In genomic region chr5:154858972-154859950, GRCh38 we compare ENCODE assay signal across 8 cellular contexts. TPM values are rescaled to one million over a fixed set of nuclear protein-coding genes. Genes with fewer than 3 reads are reported as not detected.
DNase-seq lines count a peak whose midpoint lies in the region; ATAC-seq and TF ChIP-seq lines count a peak whose summit lies in the region.

No MANE protein-coding gene starts in this region.

- H3K36me3 Mint-ChIP-seq in activated T-cell treated with anti-CD3 and anti-CD28 coated beads, Interleukin-2, amount 50 U/mL, for 72 hours (ENCODE audit: insufficient read depth in 2 of 2), result peaks cover 5 to 16% of the 10 kb centered on the region in 2 donors

- peak overlapping the region; percentile 97 for H3K27ac Mint-ChIP-seq in activated T-cell treated with anti-CD3 and anti-CD28 coated beads, Interleukin-2, amount 50 U/mL, for 72 hours

- no peak for TF ChIP-seq CTCF in GM12864 (IDR thresholded peaks at IDR 0.05; ENCODE audit: low read depth, low read length, missing control alignments)

- WGBS in right cardiac atrium, result 2% methylated on average over 26 of the region's 26 CpGs

- H3K36me3 ChIP-seq in skeletal muscle tissue (ENCODE audit: control insufficient read depth in 3 of 3, insufficient read depth in 3 of 3, low read length in 3 of 3), result peaks cover 0 to 2% (median under 1%) of the 10 kb centered on the region in 3 donors

- H3K27me3 ChIP-seq in right cardiac atrium (ENCODE audit: control insufficient read depth, insufficient read depth) (no peaks in the 10 kb centered on the region), skeletal muscle tissue (ENCODE audit: control insufficient read depth in 3 of 3, insufficient read depth in 3 of 3, low read length in 3 of 3) (no peaks in the 10 kb centered on the region)

- peaks cover 4% of the 10 kb centered on the region for H3K4me1 ChIP-seq in right cardiac atrium (ENCODE audit: control insufficient read depth, insufficient read depth, low read length)
- peaks cover 31 to 40% (median 32%) of the 10 kb centered on the region in 3 donors for H3K4me1 ChIP-seq in skeletal muscle tissue (ENCODE audit: control insufficient read depth in 3 of 3, insufficient read depth in 3 of 3, low read length in 3 of 3)

- no peak for DNase-seq in GM12864 (ENCODE audit: low read depth)
- DNase-seq in KBM-7, result peak; percentile 87
- DNase-seq in activated T-cell treated with anti-CD3 and anti-CD28 coated beads, Interleukin-2, amount 50 U/mL, for 72 hours, result no peak
- DNase-seq in right cardiac atrium, result no peak
- DNase-seq in nucleus accumbens (lab: John Stamatoyannopoulos, UW), result no peak

- intact Hi-C loops in right cardiac atrium (cut with DNase I), result loop anchor here in 1 of 4 donors (5.0 kb wide), 1 partner anchor 102 kb away; the partner anchor contains the start of gene LARP1

- H3K4me3 ChIP-seq in GM12864 (ENCODE audit: low read depth, low read length) (peak overlapping the region; percentile 89), right cardiac atrium (ENCODE audit: low read length) (peak overlapping the region; percentile 88), skeletal muscle tissue (ENCODE audit: low read length in 3 of 3) (peak overlapping the region; percentile 80 to 95 (median 84))

- H3K9me3 Mint-ChIP-seq in activated T-cell treated with anti-CD3 and anti-CD28 coated beads, Interleukin-2, amount 50 U/mL, for 72 hours, result no peaks in the 10 kb centered on the region

- H3K27ac ChIP-seq in right cardiac atrium (ENCODE audit: low read length) (peak overlapping the region; percentile 90), skeletal muscle tissue (ENCODE audit: low read depth, low read length) (peak overlapping the region; percentile 96)

- peak overlapping the region; percentile 87 to 96 (median 95) for H3K9ac ChIP-seq in skeletal muscle tissue (ENCODE audit: low read depth in 1 of 3, low read length in 3 of 3)

- H3K4me3 Mint-ChIP-seq in activated T-cell treated with anti-CD3 and anti-CD28 coated beads, Interleukin-2, amount 50 U/mL, for 72 hours, result peak overlapping the region; percentile 94 to 96

- ATAC-seq in activated T-cell treated with anti-CD3 and anti-CD28 coated beads, Interleukin-2, amount 50 U/mL, for 72 hours (replicated peaks in 1 of 2), result no peak
- ATAC-seq in right cardiac atrium (no peak), HG02798 (IDR thresholded peaks at IDR 0.05; ENCODE audit: poor library complexity, unreplicated experiment) (no peak), HG03442 (IDR thresholded peaks at IDR 0.05; ENCODE audit: unreplicated experiment) (no peak)

- peaks cover 43% of the 10 kb centered on the region for H3K4me1 Mint-ChIP-seq in activated T-cell treated with anti-CD3 and anti-CD28 coated beads, Interleukin-2, amount 50 U/mL, for 72 hours (ENCODE audit: low read depth)

- H3K9me3 ChIP-seq in right cardiac atrium (ENCODE audit: control insufficient read depth, low read length) (no peaks in the 10 kb centered on the region), skeletal muscle tissue (ENCODE audit: control insufficient read depth in 3 of 3, low read length in 3 of 3) (no peaks in the 10 kb centered on the region)

- in situ Hi-C loops in KBM-7 (cut with MboI; ENCODE audit: low pct_unique_long_range_greater_than_20kb, low sequenced_read_pairs), result no loop called here

- no peaks in the 10 kb centered on the region for H3K27me3 Mint-ChIP-seq in activated T-cell treated with anti-CD3 and anti-CD28 coated beads, Interleukin-2, amount 50 U/mL, for 72 hours (ENCODE audit: low read depth)

RNA-seq across cellular contexts. Expression of gene CNOT8, which starts 0.8 kb away (rescaled TPM):
- 10 to 100 TPM; 59.3 to 63.8 TPM for total RNA-seq in activated T-cell treated with anti-CD3 and anti-CD28 coated beads, Interleukin-2, amount 50 U/mL, for 72 hours
- total RNA-seq in right cardiac atrium (10 to 100 TPM; 22.7 to 28.9 (median 27.3) TPM), skeletal muscle tissue (42.3 TPM)
- 19.6 TPM for polyA plus RNA-seq in right cardiac atrium

RNA-seq across cellular contexts. Expression of gene FAXDC2, which starts 8.9 kb away (rescaled TPM):
- total RNA-seq in activated T-cell treated with anti-CD3 and anti-CD28 coated beads, Interleukin-2, amount 50 U/mL, for 72 hours, result under 1 TPM in 1 of 2 donors, not detected in 1; 0.43 TPM
- total RNA-seq in right cardiac atrium (10 to 100 TPM; 12.7 to 34.6 (median 29.2) TPM), skeletal muscle tissue (8.4 TPM)
- 23.0 TPM for polyA plus RNA-seq in right cardiac atrium
